12 cellular contexts compared by ENCODE assay signal in genomic region chr2:222959358-222959757, GRCh38.
DNase-seq lines count a peak whose midpoint lies in the region; ATAC-seq, FAIRE-seq and TF ChIP-seq lines count a peak whose summit lies in the region.
"Had no signal": no experiment of that assay in that cellular context is flagged by ENCODE, and none has a peak within 500 bp of the region (broad histone marks: within the 10 kb centered on the region; RNA-seq: fewer than 3 reads in every experiment).

No MANE protein-coding gene starts in this region.

- H3K27ac ChIP-seq in A673 (ENCODE audit: low read depth, low read length, poor library complexity, severe bottlenecking) (no peak overlapping the region), astrocyte (ENCODE audit: low read depth, low read length) (peak overlapping the region; percentile 57)

- FAIRE-seq in astrocyte (lab: Jason Lieb, UNC) = peak; percentile 62

- DNase-seq in A673 (ENCODE audit: low spot score) (peak; percentile 35), HPDE6-E6E7 (ENCODE audit: extremely low spot score) (peak; percentile 71), astrocyte (ENCODE audit: low read depth) (peak; percentile 89), iPS-NIHi7 (ENCODE audit: extremely low spot score) (peak; percentile 71), NCI-H2171 (lab: John Stamatoyannopoulos, UW) (no peak), hippocampal formation (lab: John Stamatoyannopoulos, UW) (no peak)
- no peak for DNase-seq in stimulated activated naive CD4-positive, alpha-beta T cell treated with Interleukin-2 at 50 U/mL for 16 hours (lab: John Stamatoyannopoulos, UW)
- DNase-seq: activated naive CD4-positive, alpha-beta T cell treated with anti-CD3 and anti-CD28 coated beads, Interleukin-2, amount 50 U/mL, for 16 hours; C1 segment of cervical spinal cord; NCI-H1436 treated with DMSO at 0.1 percent for 48 hours had no signal

- H3K27me3 Mint-ChIP-seq in astrocyte (ENCODE audit: low read depth, unreplicated experiment) = no peaks in the 10 kb centered on the region

- H3K4me2 ChIP-seq in astrocyte (ENCODE audit: low read length) = peak overlapping the region; percentile 59

- H3K36me3 ChIP-seq in A673 (ENCODE audit: insufficient read depth, low read length, poor library complexity, severe bottlenecking) = no peaks in the 10 kb centered on the region
- H3K36me3 ChIP-seq in astrocyte (ENCODE audit: insufficient read depth, low read length) = no peaks in the 10 kb centered on the region

- H3K79me2 ChIP-seq in astrocyte (ENCODE audit: insufficient read depth, low read length) = no peaks in the 10 kb centered on the region

- no peak overlapping the region for H3K4me3 ChIP-seq in A673 (ENCODE audit: low read depth, low read length, poor library complexity, severe bottlenecking)
- no peak overlapping the region for H3K4me3 ChIP-seq in astrocyte (ENCODE audit: insufficient read depth, low read depth, low read length)

- peaks cover 10% of the 10 kb centered on the region for H3K9me3 Mint-ChIP-seq in astrocyte (ENCODE audit: unreplicated experiment)
- H3K9me3 Mint-ChIP-seq: T-helper 1 cell treated with Interleukin-12 subunit alpha and Interleukin-12 subunit beta and Interleukin-4 antibody, amounts not matched to agents 30 μg/mL and 1 μg/mL, for 36 hours had no signal

- peak overlapping the region; percentile 61 for H3K4me3 Mint-ChIP-seq in astrocyte (ENCODE audit: unreplicated experiment)
- H3K4me3 Mint-ChIP-seq: T-helper 1 cell treated with Interleukin-12 subunit alpha and Interleukin-12 subunit beta and Interleukin-4 antibody, amounts not matched to agents 30 μg/mL and 1 μg/mL, for 36 hours had no signal

- peak overlapping the region; percentile 34 for H2AFZ ChIP-seq in astrocyte (ENCODE audit: low read depth, low read length)

- CTCF ChIA-PET in A673 (lab: Charles Lee) = interaction anchor here (1.1 kb wide), 1 partner anchor 20 kb away, joined by 6 read pairs; no protein-coding TSS in a partner anchor

- POLR2A ChIA-PET in A673 (lab: Charles Lee; ENCODE audit: low non-redundant PET) = no interaction called here

- H3K36me3 Mint-ChIP-seq in astrocyte (ENCODE audit: low read depth, unreplicated experiment) = peaks cover 2% of the 10 kb centered on the region

- H3K4me1 Mint-ChIP-seq in astrocyte (ENCODE audit: low read depth, unreplicated experiment) = peaks cover 19% of the 10 kb centered on the region

- no TSS peak for BruUV-seq in A673 (replicated peaks; lab: Mats Ljungman, UMichigan)

- peak overlapping the region; percentile 95 for H3K27ac Mint-ChIP-seq in astrocyte (ENCODE audit: unreplicated experiment)
- H3K27ac Mint-ChIP-seq: T-helper 1 cell treated with Interleukin-12 subunit alpha and Interleukin-12 subunit beta and Interleukin-4 antibody, amounts not matched to agents 30 μg/mL and 1 μg/mL, for 36 hours had no signal

- no peak for ATAC-seq in GM19397 (IDR thresholded peaks at IDR 0.05; ENCODE audit: unreplicated experiment)

- no peaks in the 10 kb centered on the region for H4K20me1 ChIP-seq in astrocyte (ENCODE audit: insufficient read depth, low read length)

- H3K9ac ChIP-seq in astrocyte (ENCODE audit: low read length) = peak overlapping the region; percentile 46

- H3K27me3 ChIP-seq in A673 (replicated peaks; ENCODE audit: insufficient read depth, low read depth, low read length, poor library complexity) (no peaks in the 10 kb centered on the region), astrocyte (ENCODE audit: insufficient read depth, low read length) (no peaks in the 10 kb centered on the region)

- H3K9me3 ChIP-seq in A673 (ENCODE audit: low read depth, low read length, poor library complexity, severe bottlenecking) (peaks cover 6% of the 10 kb centered on the region), astrocyte (ENCODE audit: insufficient read depth, low read depth, low read length) (no peaks in the 10 kb centered on the region)

- 0 out of 2 replicates have a peak, but pooled peaks have one; percentile 12 for TF ChIP-seq CTCF in A673 (conservative IDR thresholded peaks at IDR 0.05; ENCODE audit: low read depth, low read length)
- peak; percentile 50 for TF ChIP-seq CTCF in astrocyte (IDR thresholded peaks at IDR 0.05; ENCODE audit: insufficient read depth, low read depth, low read length)

- intact Hi-C loops in A673 (cut with micrococcal nuclease; ENCODE audit: unreplicated experiment) = no loop called here

- H3K4me1 ChIP-seq in A673 (ENCODE audit: insufficient read depth, low read length, poor library complexity, severe bottlenecking) = no peaks in the 10 kb centered on the region
- H3K4me1 ChIP-seq in astrocyte (ENCODE audit: insufficient read depth, low read length) = peaks cover 12% of the 10 kb centered on the region

Comparison
In these comparisons a context has a peak if more than half of its experiments do, and no peak if none do; other contexts are left out.
1. DNase-seq: peak in A673 (single experiment), HPDE6-E6E7 (single experiment), astrocyte (single experiment) and iPS-NIHi7 (single experiment); none in stimulated activated naive CD4-positive, alpha-beta T cell treated with Interleukin-2 at 50 U/mL for 16 hours (single experiment), NCI-H2171 (single experiment) and hippocampal formation (0 of 2).